1 cellular context compared by ENCODE assay signal in the genomic region with DNA sequence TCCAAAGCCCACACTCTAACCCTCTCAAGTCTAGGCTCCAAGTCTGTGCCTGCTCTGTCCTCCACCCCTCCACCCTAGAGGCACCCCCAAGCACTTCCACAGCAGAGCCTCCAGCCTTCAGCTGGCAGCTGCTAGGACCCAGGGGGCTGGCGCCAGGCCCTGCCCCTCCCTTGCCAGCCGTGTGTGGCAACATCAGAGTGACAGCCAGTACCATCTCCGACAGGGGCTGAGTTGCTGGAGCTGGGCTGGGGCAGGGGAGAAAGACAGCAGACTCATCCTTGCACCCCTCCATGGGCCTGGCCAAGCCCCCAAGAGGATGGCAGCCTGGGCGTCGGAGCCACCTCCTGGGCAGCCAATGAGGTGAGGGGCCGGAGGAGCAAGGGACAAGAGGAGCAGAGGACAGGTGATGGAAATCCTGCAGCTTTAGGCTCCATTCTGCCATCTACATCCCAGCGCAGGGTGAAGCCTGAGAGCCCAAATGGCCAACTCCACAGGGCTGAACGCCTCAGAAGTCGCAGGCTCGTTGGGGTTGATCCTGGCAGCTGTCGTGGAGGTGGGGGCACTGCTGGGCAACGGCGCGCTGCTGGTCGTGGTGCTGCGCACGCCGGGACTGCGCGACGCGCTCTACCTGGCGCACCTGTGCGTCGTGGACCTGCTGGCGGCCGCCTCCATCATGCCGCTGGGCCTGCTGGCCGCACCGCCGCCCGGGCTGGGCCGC.
TF ChIP-seq lines count a peak whose summit lies in the region.

A gene with protein sequence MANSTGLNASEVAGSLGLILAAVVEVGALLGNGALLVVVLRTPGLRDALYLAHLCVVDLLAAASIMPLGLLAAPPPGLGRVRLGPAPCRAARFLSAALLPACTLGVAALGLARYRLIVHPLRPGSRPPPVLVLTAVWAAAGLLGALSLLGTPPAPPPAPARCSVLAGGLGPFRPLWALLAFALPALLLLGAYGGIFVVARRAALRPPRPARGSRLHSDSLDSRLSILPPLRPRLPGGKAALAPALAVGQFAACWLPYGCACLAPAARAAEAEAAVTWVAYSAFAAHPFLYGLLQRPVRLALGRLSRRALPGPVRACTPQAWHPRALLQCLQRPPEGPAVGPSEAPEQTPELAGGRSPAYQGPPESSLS (plus strand): TSS at position 207 of the 718 bp plus-strand sequence. CDS start 272 bp downstream, at position 479.

TF ChIP-seq in H1, 55 proteins besides CTCF, POLR2A, EP300 and RAD21:
- TF ChIP-seq POLR2AphosphoS5 (IDR thresholded peaks at IDR 0.05; ENCODE audit: low read depth, low read length) (no peak), RBBP5 (IDR thresholded peaks at IDR 0.05; ENCODE audit: borderline replicate concordance, low read depth, low read length) (no peak), TCF12 (IDR thresholded peaks at IDR 0.05; ENCODE audit: low read depth, low read length) (no peak), NANOG (IDR thresholded peaks at IDR 0.05; ENCODE audit: insufficient read depth, low read depth, low read length, poor library complexity, severe bottlenecking) (no peak), CREB1 (IDR thresholded peaks at IDR 0.05) (peak; percentile 93), NRF1 (IDR thresholded peaks at IDR 0.05; ENCODE audit: low read depth, low read length) (no peak), HDAC6 (IDR thresholded peaks at IDR 0.05; ENCODE audit: low read depth, low read length) (no peak), SP4 (IDR thresholded peaks at IDR 0.05; ENCODE audit: low read length) (no peak), SIN3A (conservative IDR thresholded peaks at IDR 0.05 in 1 of 2, IDR thresholded peaks at IDR 0.05 in 1 of 2; ENCODE audit: low read depth in 1 of 2, low read length in 2 of 2) (no peak), RNF2 (IDR thresholded peaks at IDR 0.05; ENCODE audit: borderline replicate concordance, low read depth, low read length, missing control alignments, poor library complexity, severe bottlenecking) (no peak), SUZ12 (IDR thresholded peaks at IDR 0.05; ENCODE audit: low read length) (peak; percentile 52; the same call in 1 of the 2 replicates), CTBP2 (IDR thresholded peaks at IDR 0.05; ENCODE audit: borderline replicate concordance, insufficient read depth, insufficient read length, low read length) (no peak), SIRT6 (IDR thresholded peaks at IDR 0.05; ENCODE audit: low read length) (no peak), POU5F1 (IDR thresholded peaks at IDR 0.05; ENCODE audit: low read depth, low read length) (no peak), HDAC2 (IDR thresholded peaks at IDR 0.05; ENCODE audit: borderline replicate concordance in 1 of 2, low read depth in 2 of 2, low read length in 2 of 2) (no peak), SRF (IDR thresholded peaks at IDR 0.05; ENCODE audit: low read depth, low read length) (no peak), FOSL1 (IDR thresholded peaks at IDR 0.05; ENCODE audit: insufficient read depth, low read depth, low read length) (no peak), BRCA1 (IDR thresholded peaks at IDR 0.05; ENCODE audit: low read depth, low read length) (no peak), CBX5 (IDR thresholded peaks at IDR 0.05; ENCODE audit: low read depth, low read length) (no peak), RFX5 (IDR thresholded peaks at IDR 0.05; ENCODE audit: borderline replicate concordance, low read depth, low read length) (no peak), KDM1A (IDR thresholded peaks at IDR 0.05; ENCODE audit: borderline replicate concordance, low read length) (no peak), SIX5 (IDR thresholded peaks at IDR 0.05; ENCODE audit: low read depth, low read length) (no peak), CHD2 (IDR thresholded peaks at IDR 0.05; ENCODE audit: low read length) (no peak), GABPA (IDR thresholded peaks at IDR 0.05; ENCODE audit: borderline replicate concordance, insufficient read depth, low read length) (no peak), JUN (IDR thresholded peaks at IDR 0.05; ENCODE audit: low read depth, low read length) (no peak), YY1 (IDR thresholded peaks at IDR 0.05; ENCODE audit: low read depth, low read length) (peak; percentile 61; the same call in 1 of the 2 replicates), TEAD4 (IDR thresholded peaks at IDR 0.05; ENCODE audit: low read depth, low read length) (no peak), TAF7 (optimal IDR thresholded peaks at IDR 0.05; ENCODE audit: borderline replicate concordance, low read depth, low read length) (no peak), CHD1 (IDR thresholded peaks at IDR 0.05; ENCODE audit: low read depth, low read length) (no peak), ZNF274 (IDR thresholded peaks at IDR 0.05; ENCODE audit: borderline replicate concordance, extremely low read depth, low read length) (no peak), PHF8 (conservative IDR thresholded peaks at IDR 0.05; ENCODE audit: low read depth, low read length) (no peak), BACH1 (IDR thresholded peaks at IDR 0.05; ENCODE audit: low read length) (no peak), RXRA (IDR thresholded peaks at IDR 0.05; ENCODE audit: insufficient read depth, low read depth, low read length) (no peak), TAF1 (IDR thresholded peaks at IDR 0.05; ENCODE audit: low read depth, low read length) (no peak), EZH2 (IDR thresholded peaks at IDR 0.05; ENCODE audit: low read depth, low read length, severe bottlenecking) (peak; percentile 51), SP2 (IDR thresholded peaks at IDR 0.05; ENCODE audit: low read length) (no peak)
- TF ChIP-seq, protein P1, sequence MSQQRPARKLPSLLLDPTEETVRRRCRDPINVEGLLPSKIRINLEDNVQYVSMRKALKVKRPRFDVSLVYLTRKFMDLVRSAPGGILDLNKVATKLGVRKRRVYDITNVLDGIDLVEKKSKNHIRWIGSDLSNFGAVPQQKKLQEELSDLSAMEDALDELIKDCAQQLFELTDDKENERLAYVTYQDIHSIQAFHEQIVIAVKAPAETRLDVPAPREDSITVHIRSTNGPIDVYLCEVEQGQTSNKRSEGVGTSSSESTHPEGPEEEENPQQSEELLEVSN (IDR thresholded peaks at IDR 0.05), result peak; percentile 83
- TF ChIP-seq, protein P2, sequence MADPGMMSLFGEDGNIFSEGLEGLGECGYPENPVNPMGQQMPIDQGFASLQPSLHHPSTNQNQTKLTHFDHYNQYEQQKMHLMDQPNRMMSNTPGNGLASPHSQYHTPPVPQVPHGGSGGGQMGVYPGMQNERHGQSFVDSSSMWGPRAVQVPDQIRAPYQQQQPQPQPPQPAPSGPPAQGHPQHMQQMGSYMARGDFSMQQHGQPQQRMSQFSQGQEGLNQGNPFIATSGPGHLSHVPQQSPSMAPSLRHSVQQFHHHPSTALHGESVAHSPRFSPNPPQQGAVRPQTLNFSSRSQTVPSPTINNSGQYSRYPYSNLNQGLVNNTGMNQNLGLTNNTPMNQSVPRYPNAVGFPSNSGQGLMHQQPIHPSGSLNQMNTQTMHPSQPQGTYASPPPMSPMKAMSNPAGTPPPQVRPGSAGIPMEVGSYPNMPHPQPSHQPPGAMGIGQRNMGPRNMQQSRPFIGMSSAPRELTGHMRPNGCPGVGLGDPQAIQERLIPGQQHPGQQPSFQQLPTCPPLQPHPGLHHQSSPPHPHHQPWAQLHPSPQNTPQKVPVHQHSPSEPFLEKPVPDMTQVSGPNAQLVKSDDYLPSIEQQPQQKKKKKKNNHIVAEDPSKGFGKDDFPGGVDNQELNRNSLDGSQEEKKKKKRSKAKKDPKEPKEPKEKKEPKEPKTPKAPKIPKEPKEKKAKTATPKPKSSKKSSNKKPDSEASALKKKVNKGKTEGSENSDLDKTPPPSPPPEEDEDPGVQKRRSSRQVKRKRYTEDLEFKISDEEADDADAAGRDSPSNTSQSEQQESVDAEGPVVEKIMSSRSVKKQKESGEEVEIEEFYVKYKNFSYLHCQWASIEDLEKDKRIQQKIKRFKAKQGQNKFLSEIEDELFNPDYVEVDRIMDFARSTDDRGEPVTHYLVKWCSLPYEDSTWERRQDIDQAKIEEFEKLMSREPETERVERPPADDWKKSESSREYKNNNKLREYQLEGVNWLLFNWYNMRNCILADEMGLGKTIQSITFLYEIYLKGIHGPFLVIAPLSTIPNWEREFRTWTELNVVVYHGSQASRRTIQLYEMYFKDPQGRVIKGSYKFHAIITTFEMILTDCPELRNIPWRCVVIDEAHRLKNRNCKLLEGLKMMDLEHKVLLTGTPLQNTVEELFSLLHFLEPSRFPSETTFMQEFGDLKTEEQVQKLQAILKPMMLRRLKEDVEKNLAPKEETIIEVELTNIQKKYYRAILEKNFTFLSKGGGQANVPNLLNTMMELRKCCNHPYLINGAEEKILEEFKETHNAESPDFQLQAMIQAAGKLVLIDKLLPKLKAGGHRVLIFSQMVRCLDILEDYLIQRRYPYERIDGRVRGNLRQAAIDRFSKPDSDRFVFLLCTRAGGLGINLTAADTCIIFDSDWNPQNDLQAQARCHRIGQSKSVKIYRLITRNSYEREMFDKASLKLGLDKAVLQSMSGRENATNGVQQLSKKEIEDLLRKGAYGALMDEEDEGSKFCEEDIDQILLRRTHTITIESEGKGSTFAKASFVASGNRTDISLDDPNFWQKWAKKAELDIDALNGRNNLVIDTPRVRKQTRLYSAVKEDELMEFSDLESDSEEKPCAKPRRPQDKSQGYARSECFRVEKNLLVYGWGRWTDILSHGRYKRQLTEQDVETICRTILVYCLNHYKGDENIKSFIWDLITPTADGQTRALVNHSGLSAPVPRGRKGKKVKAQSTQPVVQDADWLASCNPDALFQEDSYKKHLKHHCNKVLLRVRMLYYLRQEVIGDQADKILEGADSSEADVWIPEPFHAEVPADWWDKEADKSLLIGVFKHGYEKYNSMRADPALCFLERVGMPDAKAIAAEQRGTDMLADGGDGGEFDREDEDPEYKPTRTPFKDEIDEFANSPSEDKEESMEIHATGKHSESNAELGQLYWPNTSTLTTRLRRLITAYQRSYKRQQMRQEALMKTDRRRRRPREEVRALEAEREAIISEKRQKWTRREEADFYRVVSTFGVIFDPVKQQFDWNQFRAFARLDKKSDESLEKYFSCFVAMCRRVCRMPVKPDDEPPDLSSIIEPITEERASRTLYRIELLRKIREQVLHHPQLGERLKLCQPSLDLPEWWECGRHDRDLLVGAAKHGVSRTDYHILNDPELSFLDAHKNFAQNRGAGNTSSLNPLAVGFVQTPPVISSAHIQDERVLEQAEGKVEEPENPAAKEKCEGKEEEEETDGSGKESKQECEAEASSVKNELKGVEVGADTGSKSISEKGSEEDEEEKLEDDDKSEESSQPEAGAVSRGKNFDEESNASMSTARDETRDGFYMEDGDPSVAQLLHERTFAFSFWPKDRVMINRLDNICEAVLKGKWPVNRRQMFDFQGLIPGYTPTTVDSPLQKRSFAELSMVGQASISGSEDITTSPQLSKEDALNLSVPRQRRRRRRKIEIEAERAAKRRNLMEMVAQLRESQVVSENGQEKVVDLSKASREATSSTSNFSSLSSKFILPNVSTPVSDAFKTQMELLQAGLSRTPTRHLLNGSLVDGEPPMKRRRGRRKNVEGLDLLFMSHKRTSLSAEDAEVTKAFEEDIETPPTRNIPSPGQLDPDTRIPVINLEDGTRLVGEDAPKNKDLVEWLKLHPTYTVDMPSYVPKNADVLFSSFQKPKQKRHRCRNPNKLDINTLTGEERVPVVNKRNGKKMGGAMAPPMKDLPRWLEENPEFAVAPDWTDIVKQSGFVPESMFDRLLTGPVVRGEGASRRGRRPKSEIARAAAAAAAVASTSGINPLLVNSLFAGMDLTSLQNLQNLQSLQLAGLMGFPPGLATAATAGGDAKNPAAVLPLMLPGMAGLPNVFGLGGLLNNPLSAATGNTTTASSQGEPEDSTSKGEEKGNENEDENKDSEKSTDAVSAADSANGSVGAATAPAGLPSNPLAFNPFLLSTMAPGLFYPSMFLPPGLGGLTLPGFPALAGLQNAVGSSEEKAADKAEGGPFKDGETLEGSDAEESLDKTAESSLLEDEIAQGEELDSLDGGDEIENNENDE (IDR thresholded peaks at IDR 0.05; ENCODE audit: insufficient replicate concordance, low read length), result no peak
- TF ChIP-seq, protein P3, sequence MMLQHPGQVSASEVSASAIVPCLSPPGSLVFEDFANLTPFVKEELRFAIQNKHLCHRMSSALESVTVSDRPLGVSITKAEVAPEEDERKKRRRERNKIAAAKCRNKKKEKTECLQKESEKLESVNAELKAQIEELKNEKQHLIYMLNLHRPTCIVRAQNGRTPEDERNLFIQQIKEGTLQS (IDR thresholded peaks at IDR 0.05; ENCODE audit: insufficient read depth, low read depth, low read length), result no peak
- TF ChIP-seq, protein P4, sequence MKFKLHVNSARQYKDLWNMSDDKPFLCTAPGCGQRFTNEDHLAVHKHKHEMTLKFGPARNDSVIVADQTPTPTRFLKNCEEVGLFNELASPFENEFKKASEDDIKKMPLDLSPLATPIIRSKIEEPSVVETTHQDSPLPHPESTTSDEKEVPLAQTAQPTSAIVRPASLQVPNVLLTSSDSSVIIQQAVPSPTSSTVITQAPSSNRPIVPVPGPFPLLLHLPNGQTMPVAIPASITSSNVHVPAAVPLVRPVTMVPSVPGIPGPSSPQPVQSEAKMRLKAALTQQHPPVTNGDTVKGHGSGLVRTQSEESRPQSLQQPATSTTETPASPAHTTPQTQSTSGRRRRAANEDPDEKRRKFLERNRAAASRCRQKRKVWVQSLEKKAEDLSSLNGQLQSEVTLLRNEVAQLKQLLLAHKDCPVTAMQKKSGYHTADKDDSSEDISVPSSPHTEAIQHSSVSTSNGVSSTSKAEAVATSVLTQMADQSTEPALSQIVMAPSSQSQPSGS (IDR thresholded peaks at IDR 0.05; ENCODE audit: low read length), result no peak
- TF ChIP-seq, protein P5, sequence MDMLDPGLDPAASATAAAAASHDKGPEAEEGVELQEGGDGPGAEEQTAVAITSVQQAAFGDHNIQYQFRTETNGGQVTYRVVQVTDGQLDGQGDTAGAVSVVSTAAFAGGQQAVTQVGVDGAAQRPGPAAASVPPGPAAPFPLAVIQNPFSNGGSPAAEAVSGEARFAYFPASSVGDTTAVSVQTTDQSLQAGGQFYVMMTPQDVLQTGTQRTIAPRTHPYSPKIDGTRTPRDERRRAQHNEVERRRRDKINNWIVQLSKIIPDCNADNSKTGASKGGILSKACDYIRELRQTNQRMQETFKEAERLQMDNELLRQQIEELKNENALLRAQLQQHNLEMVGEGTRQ (IDR thresholded peaks at IDR 0.05; ENCODE audit: low read length), result no peak
- TF ChIP-seq, protein P6, sequence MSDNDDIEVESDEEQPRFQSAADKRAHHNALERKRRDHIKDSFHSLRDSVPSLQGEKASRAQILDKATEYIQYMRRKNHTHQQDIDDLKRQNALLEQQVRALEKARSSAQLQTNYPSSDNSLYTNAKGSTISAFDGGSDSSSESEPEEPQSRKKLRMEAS (IDR thresholded peaks at IDR 0.05), result no peak
